Comparison of ENCODE assay signal across 30 cellular contexts in the genomic region with DNA sequence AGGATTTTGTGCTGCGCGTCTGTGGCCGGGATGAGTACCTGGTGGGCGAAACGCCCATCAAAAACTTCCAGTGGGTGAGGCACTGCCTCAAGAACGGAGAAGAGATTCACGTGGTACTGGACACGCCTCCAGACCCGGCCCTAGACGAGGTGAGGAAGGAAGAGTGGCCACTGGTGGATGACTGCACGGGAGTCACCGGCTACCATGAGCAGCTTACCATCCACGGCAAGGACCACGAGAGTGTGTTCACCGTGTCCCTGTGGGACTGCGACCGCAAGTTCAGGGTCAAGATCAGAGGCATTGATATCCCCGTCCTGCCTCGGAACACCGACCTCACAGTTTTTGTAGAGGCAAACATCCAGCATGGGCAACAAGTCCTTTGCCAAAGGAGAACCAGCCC. TPM values are rescaled to one million over a fixed set of nuclear protein-coding genes. Genes with fewer than 3 reads are reported as not detected.
DNase-seq lines count a peak whose midpoint lies in the region; ATAC-seq and TF ChIP-seq lines count a peak whose summit lies in the region.
"Had no signal": no experiment of that assay in that cellular context is flagged by ENCODE, and none has a peak within 500 bp of the region (broad histone marks: within the 10 kb centered on the region; RNA-seq: fewer than 3 reads in every experiment).

No MANE protein-coding gene starts in this region.

- no peak for TF ChIP-seq CTCF in activated B cell treated with CpG ODN at 0.5 μM for 24 hours (IDR thresholded peaks at IDR 0.05)

- H3K4me1 ChIP-seq in CD4-positive, CD25-positive, alpha-beta regulatory T cell (ENCODE audit: control insufficient read depth, insufficient read depth, low read length, poor library complexity, severe bottlenecking) = peaks cover 73% of the 10 kb centered on the region
- H3K4me1 ChIP-seq in GM23248 (ENCODE audit: insufficient read depth) = peaks cover 3% of the 10 kb centered on the region; the same call in 1 of the 2 replicates
- H3K4me1 ChIP-seq: body of pancreas had no signal

- no peak for DNase-seq in T-helper 2 cell treated with Interferon-gamma antibody and Interleukin-4, amounts not matched to agents 5 μg/mL and 100 μg/mL, for 36 hours (ENCODE audit: low spot score)
- no peak for DNase-seq in T-helper 2 cell
- DNase-seq in CD4-positive, CD25-positive, alpha-beta regulatory T cell = no peak
- DNase-seq in activated B cell treated with CpG ODN at 0.5 μM for 24 hours = no peak
- DNase-seq in natural killer cell treated with Interleukin-12 subunit alpha and Interleukin-12 subunit beta and Interleukin-15 and Interleukin-18, amount 100 ng/mL, for 72 hours (ENCODE audit: low spot score) = no peak
- DNase-seq in GM23248 = no peak
- DNase-seq: activated CD4-positive, alpha-beta T cell treated with anti-CD3 and anti-CD28 coated beads, Interleukin-2, amount 50 U/mL, for 48 hours; activated CD4-positive, CD25-positive, alpha-beta regulatory T cell; body of pancreas; COR-L47; DMS79; foreskin melanocyte; H7; hippocampal formation; KBM-7; NCI-H1436 treated with DMSO at 0.1 percent for 48 hours; PC-9; SHP77; stimulated activated CD4-positive, alpha-beta T cell treated with anti-CD3 and anti-CD28 coated beads, Interleukin-4, amount 100 ng/mL, for 24 hours; T1000; transverse colon had no signal

- H3K9me2 ChIP-seq in GM23248 (ENCODE audit: insufficient read depth) = no peaks in the 10 kb centered on the region

- H2AFZ ChIP-seq in GM23248 = no peak overlapping the region
- H2AFZ ChIP-seq: PC-9 had no signal

- H3K27ac ChIP-seq in CD4-positive, CD25-positive, alpha-beta regulatory T cell (ENCODE audit: insufficient read depth, low read length, poor library complexity, severe bottlenecking) = no peak overlapping the region
- no peak overlapping the region for H3K27ac ChIP-seq in GM23248
- H3K27ac ChIP-seq: 22Rv1, body of pancreas, left lung, PC-9, transverse colon had no signal

- H3K4me3 Mint-ChIP-seq in T-helper 2 cell treated with Interferon-gamma antibody and Interleukin-4, amounts not matched to agents 5 μg/mL and 100 μg/mL, for 36 hours = peak overlapping the region; percentile 64
- H3K4me3 Mint-ChIP-seq in CD4-positive, CD25-positive, alpha-beta regulatory T cell = peak overlapping the region; percentile 45 to 80 (median 62)
- peak overlapping the region; percentile 74 for H3K4me3 Mint-ChIP-seq in activated B cell treated with CpG ODN at 0.5 μM for 24 hours
- peak overlapping the region; percentile 95 for H3K4me3 Mint-ChIP-seq in natural killer cell treated with Interleukin-12 subunit alpha and Interleukin-12 subunit beta and Interleukin-15 and Interleukin-18, amount 100 ng/mL, for 72 hours
- H3K4me3 Mint-ChIP-seq: nephron had no signal

- H3K9ac ChIP-seq in GM23248 = no peak overlapping the region

- no peaks in the 10 kb centered on the region for H3K79me2 ChIP-seq in GM23248 (ENCODE audit: insufficient read depth)

- no peaks in the 10 kb centered on the region for H3K9me3 Mint-ChIP-seq in T-helper 2 cell treated with Interferon-gamma antibody and Interleukin-4, amounts not matched to agents 5 μg/mL and 100 μg/mL, for 36 hours
- H3K9me3 Mint-ChIP-seq in CD4-positive, CD25-positive, alpha-beta regulatory T cell = peaks cover 0 to 3% (median 0%) of the 10 kb centered on the region in 7 donors
- no peaks in the 10 kb centered on the region for H3K9me3 Mint-ChIP-seq in activated B cell treated with CpG ODN at 0.5 μM for 24 hours
- H3K9me3 Mint-ChIP-seq in natural killer cell treated with Interleukin-12 subunit alpha and Interleukin-12 subunit beta and Interleukin-15 and Interleukin-18, amount 100 ng/mL, for 72 hours = no peaks in the 10 kb centered on the region
- H3K9me3 Mint-ChIP-seq: nephron had no signal

- CTCF ChIA-PET in activated B cell treated with CpG ODN at 0.5 μM for 24 hours (lab: Charles Lee) = no interaction called here

- ATAC-seq in CD4-positive, CD25-positive, alpha-beta regulatory T cell (ENCODE audit: low read depth in 2 of 2) = no peak
- no peak for ATAC-seq in activated B cell treated with CpG ODN at 0.5 μM for 24 hours (ENCODE audit: low read depth)
- no peak for ATAC-seq in natural killer cell treated with Interleukin-12 subunit alpha and Interleukin-12 subunit beta and Interleukin-15 and Interleukin-18, amount 100 ng/mL, for 72 hours
- no peak for ATAC-seq in GM18873 (IDR thresholded peaks at IDR 0.05; ENCODE audit: low FRiP score, unreplicated experiment)
- ATAC-seq in HG03045 (IDR thresholded peaks at IDR 0.05; ENCODE audit: unreplicated experiment) = no peak
- ATAC-seq: body of pancreas, esophagus mucosa, GM12878, left lung, right cardiac atrium had no signal

- peaks cover 31% of the 10 kb centered on the region for H3K36me3 ChIP-seq in CD4-positive, CD25-positive, alpha-beta regulatory T cell (ENCODE audit: control insufficient read depth, insufficient read depth, low read length)
- H3K36me3 ChIP-seq in GM23248 (ENCODE audit: low read depth) = no peaks in the 10 kb centered on the region
- H3K36me3 ChIP-seq: transverse colon had no signal

- no peaks in the 10 kb centered on the region for H4K20me1 ChIP-seq in GM23248 (ENCODE audit: insufficient read depth)

- H3K4me2 ChIP-seq in GM23248 (ENCODE audit: unreplicated experiment) = no peak overlapping the region
- H3K4me2 ChIP-seq: PC-9 had no signal

- peaks cover 62% of the 10 kb centered on the region for H3K36me3 Mint-ChIP-seq in T-helper 2 cell treated with Interferon-gamma antibody and Interleukin-4, amounts not matched to agents 5 μg/mL and 100 μg/mL, for 36 hours (ENCODE audit: low read depth)
- H3K36me3 Mint-ChIP-seq in CD4-positive, CD25-positive, alpha-beta regulatory T cell = peaks cover 46% of the 10 kb centered on the region
- H3K36me3 Mint-ChIP-seq in activated B cell treated with CpG ODN at 0.5 μM for 24 hours (ENCODE audit: low read depth) = peaks cover 70% of the 10 kb centered on the region
- peaks cover 23% of the 10 kb centered on the region for H3K36me3 Mint-ChIP-seq in natural killer cell treated with Interleukin-12 subunit alpha and Interleukin-12 subunit beta and Interleukin-15 and Interleukin-18, amount 100 ng/mL, for 72 hours

- 92 to 95% methylated on average over 20 of the region's 20 CpGs for WGBS in GM23248 (ENCODE audit: low coverage in 1 of 2, low lambda C conversion rate in 2 of 2, missing lambda C conversion rate in 2 of 2), 2 experiments

- POLR2A ChIA-PET in activated B cell treated with CpG ODN at 0.5 μM for 24 hours (lab: Charles Lee) = interaction anchor here (1.6 to 3.0 kb wide), 2 partner anchors 8 to 13 kb away, joined by 3 to 14 read pairs; no protein-coding TSS in a partner anchor

- in situ Hi-C loops in GM23248 (cut with MboI) = no loop called here

- H3F3A ChIP-seq in GM23248 (ENCODE audit: insufficient read depth) = no peaks in the 10 kb centered on the region

- H3K27ac Mint-ChIP-seq in T-helper 2 cell treated with Interferon-gamma antibody and Interleukin-4, amounts not matched to agents 5 μg/mL and 100 μg/mL, for 36 hours = no peak overlapping the region
- H3K27ac Mint-ChIP-seq in CD4-positive, CD25-positive, alpha-beta regulatory T cell = peak overlapping the region in 2 of 3 donors; percentile 15 to 70
- H3K27ac Mint-ChIP-seq in activated B cell treated with CpG ODN at 0.5 μM for 24 hours = peak overlapping the region; percentile 61
- H3K27ac Mint-ChIP-seq in natural killer cell treated with Interleukin-12 subunit alpha and Interleukin-12 subunit beta and Interleukin-15 and Interleukin-18, amount 100 ng/mL, for 72 hours = peak overlapping the region; percentile 93 to 95
- H3K27ac Mint-ChIP-seq: nephron had no signal

- intact Hi-C loops in activated B cell treated with CpG ODN at 0.5 μM for 24 hours (cut with micrococcal nuclease) = loop anchor here (5.0 to 10.0 kb wide), 3 partner anchors 316 to 1924 kb away; a partner anchor contains a TSS

- H3K9me3 ChIP-seq in CD4-positive, CD25-positive, alpha-beta regulatory T cell (ENCODE audit: control insufficient read depth in 2 of 2, low read length in 2 of 2) = no peaks in the 10 kb centered on the region
- H3K9me3 ChIP-seq in GM23248 (ENCODE audit: low read depth) = no peaks in the 10 kb centered on the region
- H3K9me3 ChIP-seq: body of pancreas, left lung, transverse colon had no signal

- H3K27me3 ChIP-seq in CD4-positive, CD25-positive, alpha-beta regulatory T cell (ENCODE audit: control insufficient read depth, insufficient read depth, low read length) = no peaks in the 10 kb centered on the region
- H3K27me3 ChIP-seq in GM23248 (replicated peaks; ENCODE audit: insufficient read depth) = no peaks in the 10 kb centered on the region
- H3K27me3 ChIP-seq: body of pancreas, left lung, transverse colon had no signal

- H3K27me3 Mint-ChIP-seq in T-helper 2 cell treated with Interferon-gamma antibody and Interleukin-4, amounts not matched to agents 5 μg/mL and 100 μg/mL, for 36 hours (ENCODE audit: low read depth) = no peaks in the 10 kb centered on the region
- no peaks in the 10 kb centered on the region for H3K27me3 Mint-ChIP-seq in CD4-positive, CD25-positive, alpha-beta regulatory T cell
- no peaks in the 10 kb centered on the region for H3K27me3 Mint-ChIP-seq in activated B cell treated with CpG ODN at 0.5 μM for 24 hours
- no peaks in the 10 kb centered on the region for H3K27me3 Mint-ChIP-seq in natural killer cell treated with Interleukin-12 subunit alpha and Interleukin-12 subunit beta and Interleukin-15 and Interleukin-18, amount 100 ng/mL, for 72 hours

- no peak overlapping the region for H3K4me3 ChIP-seq in CD4-positive, CD25-positive, alpha-beta regulatory T cell (ENCODE audit: low read depth, low read length)
- no peak overlapping the region for H3K4me3 ChIP-seq in GM23248
- H3K4me3 ChIP-seq: body of pancreas, GM12878, left lung, PC-9, transverse colon had no signal

- peaks cover 58% of the 10 kb centered on the region for H3K4me1 Mint-ChIP-seq in T-helper 2 cell treated with Interferon-gamma antibody and Interleukin-4, amounts not matched to agents 5 μg/mL and 100 μg/mL, for 36 hours (ENCODE audit: low read depth)
- peaks cover 49 to 84% (median 74%) of the 10 kb centered on the region in 4 donors for H3K4me1 Mint-ChIP-seq in CD4-positive, CD25-positive, alpha-beta regulatory T cell
- H3K4me1 Mint-ChIP-seq in activated B cell treated with CpG ODN at 0.5 μM for 24 hours = peaks cover 82% of the 10 kb centered on the region
- H3K4me1 Mint-ChIP-seq in natural killer cell treated with Interleukin-12 subunit alpha and Interleukin-12 subunit beta and Interleukin-15 and Interleukin-18, amount 100 ng/mL, for 72 hours (ENCODE audit: low read depth in 2 of 2) = peaks cover 59 to 65% of the 10 kb centered on the region in 2 donors
- H3K4me1 Mint-ChIP-seq: nephron had no signal

RNA-seq across cellular contexts. Expression of a gene that starts 3.3 kb away (rescaled TPM):
- total RNA-seq in CD4-positive, CD25-positive, alpha-beta regulatory T cell = 35.4 TPM
- polyA plus RNA-seq in CD4-positive, CD25-positive, alpha-beta regulatory T cell = 10 to 100 TPM; 16.8 to 25.2 (median 20.2) TPM
- total RNA-seq in activated B cell treated with CpG ODN at 0.5 μM for 24 hours = 62.0 and 63.6 TPM in 2 replicates
- 10 to 100 TPM; 64.2 to 80.7 TPM for total RNA-seq in natural killer cell treated with Interleukin-12 subunit alpha and Interleukin-12 subunit beta and Interleukin-15 and Interleukin-18, amount 100 ng/mL, for 72 hours
- total RNA-seq in GM23248 (2014; rRNA removed; shearing (Covaris generic)) = not detected in 2 replicates
- not detected in 2 replicates for polyA plus RNA-seq in GM23248 (2016; fragmentation: Nextera tagmentation; extraction: Ambion mirVana)
- total RNA-seq: NCI-H460, PC-9 had no signal

Comparison
In these comparisons a context has a peak if more than half of its experiments do, and no peak if none do; other contexts are left out.
1. RNA of a gene that starts 3.3 kb away (total RNA-seq): 64.2 to 80.7 TPM in natural killer cell treated with Interleukin-12 subunit alpha and Interleukin-12 subunit beta and Interleukin-15 and Interleukin-18, amount 100 ng/mL, for 72 hours, 62.0 to 63.6 TPM in activated B cell treated with CpG ODN at 0.5 μM for 24 hours and 35.4 TPM in CD4-positive, CD25-positive, alpha-beta regulatory T cell (single experiment); not detected in GM23248; every median in the first group is over 10 times any median in the second.
2. Peak in every context shown above with its lines, with median percentiles within 50 percentile points of each other: H3K4me3 Mint-ChIP-seq.